Comparison of ENCODE assay signal across 13 cellular contexts in the genomic region with DNA sequence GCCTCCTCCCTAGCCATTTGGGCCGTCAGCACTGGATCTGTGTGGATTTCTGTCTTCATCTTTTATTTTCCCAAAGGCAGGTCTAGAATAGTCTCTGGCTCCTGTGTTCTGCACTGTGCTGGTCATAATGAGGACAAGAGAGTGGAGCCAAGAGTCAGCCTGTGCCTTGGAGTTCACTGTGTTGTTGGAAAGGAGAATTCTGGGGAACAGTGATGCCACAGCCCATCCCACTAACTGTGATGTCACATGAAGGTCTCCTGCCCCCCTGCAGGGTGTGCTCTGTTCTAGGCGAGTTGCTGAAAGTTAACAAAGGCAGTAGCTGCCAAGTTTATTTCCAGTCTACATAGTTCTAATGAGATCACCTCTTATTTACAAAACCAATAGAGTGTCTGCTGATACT.
DNase-seq lines count a peak whose midpoint lies in the region; ATAC-seq, FAIRE-seq and TF ChIP-seq lines count a peak whose summit lies in the region.
"Had no signal": no experiment of that assay in that cellular context is flagged by ENCODE, and none has a peak within 500 bp of the region (broad histone marks: within the 10 kb centered on the region; RNA-seq: fewer than 3 reads in every experiment).

No MANE protein-coding gene starts in this region.

- peaks cover 0 to 2% of the 10 kb centered on the region in 2 donors for H3K36me3 ChIP-seq in aorta (ENCODE audit: control insufficient read depth in 1 of 2, insufficient read depth in 2 of 2, low read length in 1 of 2)
- H3K36me3 ChIP-seq: upper lobe of left lung had no signal

- no peaks in the 10 kb centered on the region for H3K9me3 ChIP-seq in aorta (ENCODE audit: control insufficient read depth, low read length)
- H3K9me3 ChIP-seq: upper lobe of left lung had no signal

- H3K4me3 ChIP-seq in coronary artery (no peak overlapping the region), aorta (ENCODE audit: low read length in 2 of 2) (no peak overlapping the region)
- H3K4me3 ChIP-seq: upper lobe of left lung had no signal

- DNase-seq in Right ventricle myocardium inferior (ENCODE audit: missing footprints) (no peak), cardiac septum (ENCODE audit: low spot score) (no peak), coronary artery (ENCODE audit: low spot score) (peak; percentile 61), left colon (no peak), aorta (no peak), NCI-H748 (lab: John Stamatoyannopoulos, UW; ENCODE audit: unreplicated experiment) (no peak), HTR-8/SVneo (ENCODE audit: insufficient read length, low spot score) (no peak), NCI-H2081 treated with DMSO at 0.1 percent for 48 hours (lab: John Stamatoyannopoulos, UW) (no peak)
- DNase-seq: glutamatergic neuron; NCI-H82; stimulated activated CD4-positive, alpha-beta T cell treated with anti-CD3 and anti-CD28 coated beads, Interleukin-2, amount 100 ng/mL, for 48 hours; upper lobe of left lung had no signal

- H3K27ac ChIP-seq in coronary artery: peak overlapping the region; percentile 69 to 80
- H3K27ac ChIP-seq in aorta (ENCODE audit: low read depth in 1 of 2, low read length in 2 of 2): peak overlapping the region; percentile 39 to 69

- 2 to 17% methylated on average over 2 of the region's 2 CpGs for WGBS in aorta, 2 donors

- ATAC-seq in Right ventricle myocardium inferior: peak; percentile 83
- ATAC-seq in left colon: peak; percentile 7
- peak; percentile 87 for ATAC-seq in aorta (ENCODE audit: low FRiP score)

- no peaks in the 10 kb centered on the region for H3K27me3 ChIP-seq in aorta (ENCODE audit: control insufficient read depth in 1 of 2, insufficient read depth in 2 of 2, low read length in 1 of 2)
- H3K27me3 ChIP-seq: upper lobe of left lung had no signal

- no peak for FAIRE-seq in HTR-8/SVneo (lab: Jason Lieb, UNC)
- FAIRE-seq: A204.1 had no signal

- no peak for TF ChIP-seq CTCF in coronary artery (IDR thresholded peaks at IDR 0.05)

- intact Hi-C loops in Right ventricle myocardium inferior (cut with DNase I) (no loop called here), cardiac septum (cut with DNase I) (no loop called here), left colon (cut with DNase I, micrococcal nuclease) (no loop called here), aorta (cut with DNase I) (loop anchor here in 1 of 2 donors (5.0 kb wide), 1 partner anchor 77 kb away; no protein-coding TSS in a partner anchor)

- H3K4me1 ChIP-seq in aorta (ENCODE audit: control insufficient read depth in 1 of 2, insufficient read depth in 2 of 2, low read length in 2 of 2): peaks cover 0 to 2% of the 10 kb centered on the region in 2 donors

Comparison
In these comparisons a context has a peak if more than half of its experiments do, and no peak if none do; other contexts are left out.
1. ATAC-seq: peak in every context shown above with its lines; median percentile 87 in aorta; 83 in Right ventricle myocardium inferior; 7 in left colon.